ENCODE assay signal across 1 cellular context in genomic region chr12:79935624-79936040, GRCh38.
TF ChIP-seq lines count a peak whose summit lies in the region.

No MANE protein-coding gene starts in this region.

TF ChIP-seq in H1, 55 proteins besides CTCF, POLR2A, EP300 and RAD21 (continued from another document):
- TF ChIP-seq SIN3A (conservative IDR thresholded peaks at IDR 0.05 in 1 of 2, IDR thresholded peaks at IDR 0.05 in 1 of 2; ENCODE audit: low read depth in 1 of 2, low read length in 2 of 2) = 0 out of 4 replicates have a peak, but pooled peaks of 1 of the 2 experiments have one; percentile 24
